In genomic region chr17:51951737-51952136, GRCh38 we compare ENCODE assay signal across 24 cellular contexts.
"Had no signal": no experiment of that assay in that cellular context is flagged by ENCODE, and none has a peak within 500 bp of the region (broad histone marks: within the 10 kb centered on the region; RNA-seq: fewer than 3 reads in every experiment).

No MANE protein-coding gene starts in this region.

- H3K4me1 ChIP-seq: adrenal gland, SJCRH30 had no signal

- H3K9me3 ChIP-seq: adrenal gland, MG63, SJCRH30 had no signal

- H3K27ac ChIP-seq: adrenal gland, SJCRH30, SK-N-MC had no signal

- DNase-seq: activated CD4-positive, alpha-beta T cell treated with anti-CD3 and anti-CD28 coated beads, Interleukin-2, amount 10 ng/mL, durations not matched to agents 24 days and 14 days; activated CD4-positive, alpha-beta T cell treated with anti-CD3 and anti-CD28 coated beads, Interleukin-2, amount 50 U/mL, for 4 hours; activated CD8-positive, alpha-beta T cell treated with anti-CD3 and anti-CD28 coated beads for 36 hours; activated gamma-delta T cell treated with Interleukin-2 at 50 U/mL for 16 hours; activated naive CD4-positive, alpha-beta T cell treated with anti-CD3 and anti-CD28 coated beads for 36 hours; activated T-cell treated with anti-CD3 and anti-CD28 coated beads, Interleukin-2, amount 50 U/mL, for 24 hours; adrenal gland; central memory CD4-positive, alpha-beta T cell; MG63; NCI-H1048; NCI-H1436 treated with DMSO at 0.1 percent for 48 hours; NCI-H1694 treated with DMSO at 0.1 percent for 48 hours; NCI-H2029; NCI-H2107; NCI-H2171; NCI-H510A; NCI-H526 treated with DMSO at 0.1 percent for 48 hours; NCI-H82; SHP77; SJCRH30; T1000 had no signal

- H3K4me3 ChIP-seq: adrenal gland, K562, MG63, SJCRH30, SK-N-MC had no signal

- FAIRE-seq: K562, TTC549 had no signal

- H3K27me3 ChIP-seq: adrenal gland, MG63, SJCRH30 had no signal

- H3K36me3 ChIP-seq: adrenal gland, MG63, SJCRH30 had no signal
